Comparison of ENCODE assay signal across 8 cellular contexts in genomic region chr19:43820098-43820860, GRCh38. TPM values are rescaled to one million over a fixed set of nuclear protein-coding genes. Genes with fewer than 3 reads are reported as not detected.
DNase-seq lines count a peak whose midpoint lies in the region; ATAC-seq, FAIRE-seq and TF ChIP-seq lines count a peak whose summit lies in the region.

No MANE protein-coding gene starts in this region.

- FAIRE-seq in A549 (lab: Jason Lieb, UNC) (no peak), keratinocyte (lab: Jason Lieb, UNC) (peak; percentile 32)

- POLR2A ChIA-PET in A549 (lab: Yijun Ruan, JAX), result no interaction called here

- H3K27ac ChIP-seq in A549 (no peak overlapping the region), keratinocyte (ENCODE audit: control insufficient read depth, insufficient read depth, low read length) (no peak overlapping the region), SJCRH30 (no peak overlapping the region)

- H3K36me3 ChIP-seq in keratinocyte (ENCODE audit: control insufficient read depth in 2 of 2, extremely low read depth in 1 of 2, insufficient read depth in 2 of 2, low read length in 2 of 2) (no peaks in the 10 kb centered on the region), SJCRH30 (no peaks in the 10 kb centered on the region)

- H2AFZ ChIP-seq in keratinocyte (ENCODE audit: control insufficient read depth, low read length), result peak overlapping the region; percentile 91

- dilution Hi-C loops in keratinocyte (cut with MboI; ENCODE audit: extremely low pct_ligation_motif_present, low sequenced_read_pairs), result no loop called here

- no peak for TF ChIP-seq POLR2A in A549 (IDR thresholded peaks at IDR 0.05; ENCODE audit: low read length)

- H3K9me3 Mint-ChIP-seq in IgD-negative memory B cell (peaks cover 0 to 1% (median 0%) of the 10 kb centered on the region in 3 donors), brain (peaks cover 3 to 10% (median 7%) of the 10 kb centered on the region in 5 experiments)

- peak; percentile 56 to 76; a peak in 4 of 6 replicates for ATAC-seq in A549
- ATAC-seq in GM18858 (IDR thresholded peaks at IDR 0.05; ENCODE audit: unreplicated experiment), result no peak

- TF ChIP-seq RAD21 in A549 (conservative IDR thresholded peaks at IDR 0.05 in 1 of 2, IDR thresholded peaks at IDR 0.05 in 1 of 2), result no peak

- no peaks in the 10 kb centered on the region for H3K4me1 ChIP-seq in A549
- peaks cover 18% of the 10 kb centered on the region for H3K4me1 ChIP-seq in keratinocyte (ENCODE audit: control insufficient read depth, extremely low read depth, insufficient read depth, low read length)
- H3K4me1 ChIP-seq in SJCRH30, result no peaks in the 10 kb centered on the region

- peaks cover 0 to 5% (median 0%) of the 10 kb centered on the region in 3 donors for H3K4me1 Mint-ChIP-seq in IgD-negative memory B cell
- H3K4me1 Mint-ChIP-seq in brain, result no peaks in the 10 kb centered on the region

- peak; percentile 35 to 53 for DNase-seq in A549 (ENCODE audit: low read depth in 1 of 2, low spot score in 1 of 2)
- no peak for DNase-seq in keratinocyte (ENCODE audit: low read depth, low spot score)
- DNase-seq in stimulated activated CD4-positive, alpha-beta T cell treated with anti-CD3 and anti-CD28 coated beads, TNF-alpha, amount 100 ng/mL, for 4 hours (ENCODE audit: low read depth in 3 of 3), result peak in 2 of 3 experiments; percentile 12 to 28
- no peak for DNase-seq in NCI-H2227 treated with DMSO at 0.1 percent for 48 hours (lab: John Stamatoyannopoulos, UW)
- no peak for DNase-seq in SJCRH30

- H3K4me2 ChIP-seq in A549 (peak overlapping the region; percentile 54), keratinocyte (ENCODE audit: control insufficient read depth, extremely low read depth, insufficient read depth, low read depth, low read length) (peak overlapping the region; percentile 73)

- no peaks in the 10 kb centered on the region for H3K79me2 ChIP-seq in keratinocyte (ENCODE audit: control insufficient read depth, insufficient read depth, low read length)

- TF ChIP-seq CTCF in A549 (IDR thresholded peaks at IDR 0.05), result no peak
- no peak for TF ChIP-seq CTCF in brain (conservative IDR thresholded peaks at IDR 0.05)
- no peak for TF ChIP-seq CTCF in keratinocyte (optimal IDR thresholded peaks at IDR 0.05 in 1 of 3, IDR thresholded peaks at IDR 0.05 in 1 of 3, conservative IDR thresholded peaks at IDR 0.05 in 1 of 3; ENCODE audit: extremely low read depth in 1 of 3, insufficient read depth in 2 of 3, low read length in 3 of 3)

- H3K27me3 ChIP-seq in keratinocyte (ENCODE audit: control insufficient read depth, extremely low read depth, insufficient read depth, low read length), result no peaks in the 10 kb centered on the region
- no peaks in the 10 kb centered on the region for H3K27me3 ChIP-seq in SJCRH30

- H3K9me3 ChIP-seq in A549 (peaks cover 58% of the 10 kb centered on the region), keratinocyte (ENCODE audit: control insufficient read depth, low read depth, low read length) (no peaks in the 10 kb centered on the region), SJCRH30 (replicated peaks) (no peaks in the 10 kb centered on the region)

- H3K36me3 Mint-ChIP-seq in IgD-negative memory B cell, result peaks cover 1% of the 10 kb centered on the region
- H3K36me3 Mint-ChIP-seq in brain, result no peaks in the 10 kb centered on the region

- no peak for TF ChIP-seq EP300 in A549 (IDR thresholded peaks at IDR 0.05)

- 58% methylated on average over 43 of the region's 47 CpGs for WGBS in A549 (ENCODE audit: missing lambda C conversion rate)

- CTCF ChIA-PET in A549 (lab: Yijun Ruan, JAX), result interaction anchor here (1.2 to 1.5 kb wide), 2 partner anchors 14 to 75 kb away, joined by 3 to 5 read pairs; no protein-coding TSS in a partner anchor

- H3K9me1 ChIP-seq in keratinocyte (ENCODE audit: control insufficient read depth, extremely low read depth, insufficient read depth, low read length), result no peaks in the 10 kb centered on the region

- peak overlapping the region; percentile 31 for H3K9ac ChIP-seq in keratinocyte (ENCODE audit: control insufficient read depth, extremely low read depth, insufficient read depth, low read length)

- H3K4me3 ChIP-seq in A549, result peak overlapping the region; percentile 25
- H3K4me3 ChIP-seq in keratinocyte (ENCODE audit: control insufficient read depth in 2 of 3, extremely low read depth in 1 of 3, insufficient read depth in 2 of 3, low read depth in 1 of 3, low read length in 3 of 3), result peak overlapping the region; percentile 34 to 51 (median 48)
- H3K4me3 ChIP-seq in SJCRH30, result no peak overlapping the region

- no peak overlapping the region for H3K27ac Mint-ChIP-seq in IgD-negative memory B cell
- peak overlapping the region in 1 of 5 experiments; percentile 84 for H3K27ac Mint-ChIP-seq in brain

- H3K27me3 Mint-ChIP-seq in IgD-negative memory B cell (peaks cover 20% of the 10 kb centered on the region), brain (peaks cover 47% of the 10 kb centered on the region)

- H4K20me1 ChIP-seq in keratinocyte (ENCODE audit: control insufficient read depth, extremely low read depth, insufficient read depth, low read length), result no peaks in the 10 kb centered on the region

- peak overlapping the region; percentile 68 to 89 (median 79) for H3K4me3 Mint-ChIP-seq in IgD-negative memory B cell
- H3K4me3 Mint-ChIP-seq in brain, result peak overlapping the region in 4 of 5 experiments; percentile 29 to 94 (median 66)

TF ChIP-seq in A549, 52 proteins besides CTCF, POLR2A, EP300 and RAD21 (continues in another document):
- no peak for TF ChIP-seq KDM1A (IDR thresholded peaks at IDR 0.05; ENCODE audit: low read depth)
- TF ChIP-seq, protein P1, sequence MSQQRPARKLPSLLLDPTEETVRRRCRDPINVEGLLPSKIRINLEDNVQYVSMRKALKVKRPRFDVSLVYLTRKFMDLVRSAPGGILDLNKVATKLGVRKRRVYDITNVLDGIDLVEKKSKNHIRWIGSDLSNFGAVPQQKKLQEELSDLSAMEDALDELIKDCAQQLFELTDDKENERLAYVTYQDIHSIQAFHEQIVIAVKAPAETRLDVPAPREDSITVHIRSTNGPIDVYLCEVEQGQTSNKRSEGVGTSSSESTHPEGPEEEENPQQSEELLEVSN (IDR thresholded peaks at IDR 0.05; ENCODE audit: borderline replicate concordance, low read depth), result peak; percentile 75

RNA-seq across cellular contexts. Expression of gene ZNF283, which starts 6.8 kb away (rescaled TPM):
- polyA plus RNA-seq in A549 (2011; rRNA removed) (5.1 and 8.9 TPM in 2 replicates), A549 (2017; fragmentation: RNase III; extraction: RNeasy Plus Mini Kit Qiagen cat#74134 plus additional on column Dnase treatment) (5.2 to 6.1 TPM (median 5.6 TPM) in 3 replicates), IgD-negative memory B cell (2.6 TPM), brain (ENCODE audit: insufficient read depth, low read depth, low replicate concordance) (0.70 TPM), keratinocyte (3.5 to 7.7 TPM (median 5.7 TPM) in 3 replicates)
- polyA plus RNA-seq in A549 (2012; cell fraction: cytosol; rRNA removed), result 0.70 and 1.4 TPM in 2 replicates
- polyA plus RNA-seq in A549 (2012; cell fraction: nucleus; rRNA removed), result 0.72 and 1.3 TPM in 2 replicates
- 5.7 and 6.8 TPM in 2 replicates for polyA minus RNA-seq in A549 (2011; rRNA and poly(A)+ RNA removed)
- polyA plus RNA-seq in keratinocyte (2011; ENCODE audit: low read depth), result 3.8 TPM
- 2.1 and 2.9 TPM in 2 replicates for polyA plus RNA-seq in keratinocyte (2011; cell fraction: cytosol; rRNA removed)
- 10.7 and 11.8 TPM in 2 replicates for polyA plus RNA-seq in keratinocyte (2011; cell fraction: nucleus; rRNA removed)
- 4.4 and 5.2 TPM in 2 replicates for polyA plus RNA-seq in keratinocyte (2012; ENCODE audit: low replicate concordance)
- 7.8 to 15.1 TPM (median 11.2 TPM) in 3 replicates for polyA minus RNA-seq in keratinocyte
- 5.4 TPM for polyA minus RNA-seq in keratinocyte (2011; cell fraction: cytosol; rRNA and poly(A)+ RNA removed)
- 12.8 and 21.1 TPM in 2 replicates for polyA minus RNA-seq in keratinocyte (2011; cell fraction: nucleus; rRNA and poly(A)+ RNA removed)
- 9.7 and 15.0 TPM in 2 replicates for total RNA-seq in SJCRH30 (2014; rRNA removed; shearing (Covaris generic))

RNA-seq across cellular contexts. Expression of gene LYPD5, which starts 18.0 kb away (rescaled TPM):
- 0.12 and 0.16 TPM in 2 replicates for polyA plus RNA-seq in A549 (2011; rRNA removed)
- polyA plus RNA-seq in A549 (2012; cell fraction: cytosol; rRNA removed), result 0.15 and 0.19 TPM in 2 replicates
- polyA plus RNA-seq in A549 (2012; cell fraction: nucleus; rRNA removed), result 0.28 and 0.33 TPM in 2 replicates
- 0.09 to 0.22 TPM (median 0.18 TPM) in 3 replicates for polyA plus RNA-seq in A549 (2017; fragmentation: RNase III; extraction: RNeasy Plus Mini Kit Qiagen cat#74134 plus additional on column Dnase treatment)
- 0.37 and 1.0 TPM in 2 replicates for polyA minus RNA-seq in A549 (2011; rRNA and poly(A)+ RNA removed)
- polyA plus RNA-seq in IgD-negative memory B cell, result not detected
- polyA plus RNA-seq in brain (ENCODE audit: insufficient read depth, low read depth, low replicate concordance), result 8.1 TPM
- 4.0 to 8.8 TPM (median 4.2 TPM) in 3 replicates for polyA plus RNA-seq in keratinocyte
- polyA plus RNA-seq in keratinocyte (2011; ENCODE audit: low read depth), result 46.7 TPM
- 6.1 and 7.7 TPM in 2 replicates for polyA plus RNA-seq in keratinocyte (2011; cell fraction: cytosol; rRNA removed)
- polyA plus RNA-seq in keratinocyte (2011; cell fraction: nucleus; rRNA removed), result 5.4 and 7.3 TPM in 2 replicates
- polyA plus RNA-seq in keratinocyte (2012; ENCODE audit: low replicate concordance), result 7.9 and 75.5 TPM in 2 replicates
- 8.5 to 29.6 TPM (median 9.0 TPM) in 3 replicates for polyA minus RNA-seq in keratinocyte
- polyA minus RNA-seq in keratinocyte (2011; cell fraction: cytosol; rRNA and poly(A)+ RNA removed), result 17.5 TPM
- 7.5 and 15.8 TPM in 2 replicates for polyA minus RNA-seq in keratinocyte (2011; cell fraction: nucleus; rRNA and poly(A)+ RNA removed)
- total RNA-seq in SJCRH30 (2014; rRNA removed; shearing (Covaris generic)), result 0.06 and 0.35 TPM in 2 replicates

RNA-seq across cellular contexts. Expression of gene KCNN4, which starts 39.5 kb away (rescaled TPM):
- 15.7 and 20.7 TPM in 2 replicates for polyA plus RNA-seq in A549 (2011; rRNA removed)
- 20.1 and 24.6 TPM in 2 replicates for polyA plus RNA-seq in A549 (2012; cell fraction: cytosol; rRNA removed)
- polyA plus RNA-seq in A549 (2012; cell fraction: nucleus; rRNA removed), result 87.0 TPM in 2 replicates
- 16.9 to 21.0 TPM (median 20.7 TPM) in 3 replicates for polyA plus RNA-seq in A549 (2017; fragmentation: RNase III; extraction: RNeasy Plus Mini Kit Qiagen cat#74134 plus additional on column Dnase treatment)
- 22.6 and 25.6 TPM in 2 replicates for polyA minus RNA-seq in A549 (2011; rRNA and poly(A)+ RNA removed)
- 87.9 TPM for polyA plus RNA-seq in IgD-negative memory B cell
- 5.0 TPM for polyA plus RNA-seq in brain (ENCODE audit: insufficient read depth, low read depth, low replicate concordance)
- 9.8 to 15.5 TPM (median 10.5 TPM) in 3 replicates for polyA plus RNA-seq in keratinocyte
- 2.8 TPM for polyA plus RNA-seq in keratinocyte (2011; ENCODE audit: low read depth)
- 3.3 and 4.6 TPM in 2 replicates for polyA plus RNA-seq in keratinocyte (2011; cell fraction: cytosol; rRNA removed)
- polyA plus RNA-seq in keratinocyte (2011; cell fraction: nucleus; rRNA removed), result 20.7 and 21.0 TPM in 2 replicates
- 5.6 and 14.8 TPM in 2 replicates for polyA plus RNA-seq in keratinocyte (2012; ENCODE audit: low replicate concordance)
- polyA minus RNA-seq in keratinocyte, result 7.9 to 28.6 TPM (median 10.3 TPM) in 3 replicates
- 11.3 TPM for polyA minus RNA-seq in keratinocyte (2011; cell fraction: cytosol; rRNA and poly(A)+ RNA removed)
- 11.3 and 11.5 TPM in 2 replicates for polyA minus RNA-seq in keratinocyte (2011; cell fraction: nucleus; rRNA and poly(A)+ RNA removed)
- 0.38 and 0.63 TPM in 2 replicates for total RNA-seq in SJCRH30 (2014; rRNA removed; shearing (Covaris generic))

Comparison
In these comparisons a context has a peak if more than half of its experiments do, and no peak if none do; other contexts are left out.
1. DNase-seq: peak in A549 (2 of 2) and stimulated activated CD4-positive, alpha-beta T cell treated with anti-CD3 and anti-CD28 coated beads, TNF-alpha, amount 100 ng/mL, for 4 hours (2 of 3); none in keratinocyte (single experiment), NCI-H2227 treated with DMSO at 0.1 percent for 48 hours (single experiment) and SJCRH30 (0 of 2).